In genomic region chr3:143168518-143169192, GRCh38 we compare ENCODE assay signal across 2 cellular contexts.
TF ChIP-seq lines count a peak whose summit lies in the region.

No MANE protein-coding gene starts in this region.

TF ChIP-seq in GM23338, 12 proteins besides CTCF, POLR2A, EP300 and RAD21:
- TF ChIP-seq EZH2phosphoT487 (IDR thresholded peaks at IDR 0.05; ENCODE audit: unreplicated experiment) = no peak

TF ChIP-seq in HepG2, 621 proteins besides CTCF, POLR2A, EP300 and RAD21:
- TF ChIP-seq, protein P1, sequence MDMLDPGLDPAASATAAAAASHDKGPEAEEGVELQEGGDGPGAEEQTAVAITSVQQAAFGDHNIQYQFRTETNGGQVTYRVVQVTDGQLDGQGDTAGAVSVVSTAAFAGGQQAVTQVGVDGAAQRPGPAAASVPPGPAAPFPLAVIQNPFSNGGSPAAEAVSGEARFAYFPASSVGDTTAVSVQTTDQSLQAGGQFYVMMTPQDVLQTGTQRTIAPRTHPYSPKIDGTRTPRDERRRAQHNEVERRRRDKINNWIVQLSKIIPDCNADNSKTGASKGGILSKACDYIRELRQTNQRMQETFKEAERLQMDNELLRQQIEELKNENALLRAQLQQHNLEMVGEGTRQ (IDR thresholded peaks at IDR 0.05; ENCODE audit: low read depth, low read length) = no peak
- TF ChIP-seq, protein P1 (CRISPR knock-in tag; IDR thresholded peaks at IDR 0.05; ENCODE audit: borderline replicate concordance) = no peak
- TF ChIP-seq ZIK1 (CRISPR knock-in tag; IDR thresholded peaks at IDR 0.05; ENCODE audit: borderline replicate concordance, low read depth) = no peak
- TF ChIP-seq, protein P2, sequence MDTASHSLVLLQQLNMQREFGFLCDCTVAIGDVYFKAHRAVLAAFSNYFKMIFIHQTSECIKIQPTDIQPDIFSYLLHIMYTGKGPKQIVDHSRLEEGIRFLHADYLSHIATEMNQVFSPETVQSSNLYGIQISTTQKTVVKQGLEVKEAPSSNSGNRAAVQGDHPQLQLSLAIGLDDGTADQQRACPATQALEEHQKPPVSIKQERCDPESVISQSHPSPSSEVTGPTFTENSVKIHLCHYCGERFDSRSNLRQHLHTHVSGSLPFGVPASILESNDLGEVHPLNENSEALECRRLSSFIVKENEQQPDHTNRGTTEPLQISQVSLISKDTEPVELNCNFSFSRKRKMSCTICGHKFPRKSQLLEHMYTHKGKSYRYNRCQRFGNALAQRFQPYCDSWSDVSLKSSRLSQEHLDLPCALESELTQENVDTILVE (CRISPR knock-in tag; IDR thresholded peaks at IDR 0.05) = no peak
- TF ChIP-seq NFKB2 (CRISPR knock-in tag; IDR thresholded peaks at IDR 0.05; ENCODE audit: borderline replicate concordance) = no peak
- TF ChIP-seq SIN3B (IDR thresholded peaks at IDR 0.05; ENCODE audit: low read length) = no peak
- no peak for TF ChIP-seq NFE2L1 (CRISPR knock-in tag; IDR thresholded peaks at IDR 0.05; ENCODE audit: borderline replicate concordance)
- TF ChIP-seq SP1 (IDR thresholded peaks at IDR 0.05) = no peak
- no peak for TF ChIP-seq SP1 (CRISPR knock-in tag; IDR thresholded peaks at IDR 0.05)
- TF ChIP-seq, protein P3, sequence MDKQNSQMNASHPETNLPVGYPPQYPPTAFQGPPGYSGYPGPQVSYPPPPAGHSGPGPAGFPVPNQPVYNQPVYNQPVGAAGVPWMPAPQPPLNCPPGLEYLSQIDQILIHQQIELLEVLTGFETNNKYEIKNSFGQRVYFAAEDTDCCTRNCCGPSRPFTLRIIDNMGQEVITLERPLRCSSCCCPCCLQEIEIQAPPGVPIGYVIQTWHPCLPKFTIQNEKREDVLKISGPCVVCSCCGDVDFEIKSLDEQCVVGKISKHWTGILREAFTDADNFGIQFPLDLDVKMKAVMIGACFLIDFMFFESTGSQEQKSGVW (CRISPR knock-in tag; IDR thresholded peaks at IDR 0.05; ENCODE audit: borderline replicate concordance) = no peak
